ENCODE assay signal across 14 cellular contexts in the genomic region with DNA sequence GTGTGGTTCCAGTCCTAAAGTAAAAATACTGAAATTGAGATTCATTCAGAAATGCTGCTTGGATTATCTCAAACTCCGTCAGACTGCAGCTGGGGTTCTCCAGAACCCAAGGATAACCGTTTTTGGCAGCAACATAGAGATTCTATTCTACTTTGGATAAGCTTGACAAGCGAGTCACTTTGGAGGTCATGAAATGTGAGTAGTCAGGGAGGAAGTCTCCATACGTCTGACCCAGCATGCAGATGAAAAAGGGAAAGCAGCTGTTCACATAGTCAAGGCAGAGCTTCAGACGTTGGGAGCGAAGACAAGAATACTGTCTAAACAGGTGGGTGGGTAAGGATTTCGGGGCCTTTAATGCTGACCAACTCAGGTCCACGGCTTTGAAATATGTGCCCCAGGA. TPM values are rescaled to one million over a fixed set of nuclear protein-coding genes. Genes with fewer than 3 reads are reported as not detected.
DNase-seq lines count a peak whose midpoint lies in the region; ATAC-seq and TF ChIP-seq lines count a peak whose summit lies in the region.
"Had no signal": no experiment of that assay in that cellular context is flagged by ENCODE, and none has a peak within 500 bp of the region (broad histone marks: within the 10 kb centered on the region; RNA-seq: fewer than 3 reads in every experiment).

No MANE protein-coding gene starts in this region.

- peaks cover 4% of the 10 kb centered on the region for H3K36me3 Mint-ChIP-seq in activated naive CD4-positive, alpha-beta T cell treated with anti-CD3 and anti-CD28 coated beads, Interleukin-2, amount 10 ng/mL, durations not matched to agents 7 days and 5 days

- no peaks in the 10 kb centered on the region for H3K27me3 Mint-ChIP-seq in activated naive CD4-positive, alpha-beta T cell treated with anti-CD3 and anti-CD28 coated beads, Interleukin-2, amount 10 ng/mL, durations not matched to agents 7 days and 5 days

- peaks cover 4% of the 10 kb centered on the region for H3K9me3 Mint-ChIP-seq in activated naive CD4-positive, alpha-beta T cell treated with anti-CD3 and anti-CD28 coated beads, Interleukin-2, amount 10 ng/mL, durations not matched to agents 7 days and 5 days

- peaks cover 16% of the 10 kb centered on the region for H3K4me1 ChIP-seq in psoas muscle
- H3K4me1 ChIP-seq: BLaER1 treated with 17β-estradiol and CSF1 and Interleukin-3, amounts not matched to agents 10 nM and 100 nM had no signal

- H3K4me3 ChIP-seq in fibroblast of the aortic adventitia (ENCODE audit: low read depth, low read length) (no peak overlapping the region), psoas muscle (no peak overlapping the region)
- H3K4me3 ChIP-seq: BLaER1 treated with 17β-estradiol and CSF1 and Interleukin-3, amounts not matched to agents 10 nM and 100 nM; GM12878 had no signal

- peak in 3 of 4 donors; percentile 37 to 73 (median 51) for ATAC-seq in psoas muscle
- ATAC-seq in GM19035 (IDR thresholded peaks at IDR 0.05; ENCODE audit: unreplicated experiment) = no peak
- ATAC-seq: GM12878, HCT116 had no signal

- CTCF ChIA-PET in activated naive CD4-positive, alpha-beta T cell treated with anti-CD3 and anti-CD28 coated beads, Interleukin-2, amount 10 ng/mL, durations not matched to agents 7 days and 5 days (lab: Charles Lee) = no interaction called here

- intact Hi-C loops in psoas muscle (cut with DNase I) = no loop called here

- no peak overlapping the region for H3K27ac ChIP-seq in psoas muscle
- H3K27ac ChIP-seq: 22Rv1; BLaER1 treated with 17β-estradiol and CSF1 and Interleukin-3, amounts not matched to agents 10 nM and 100 nM; RWPE1 had no signal

- H3K9me3 ChIP-seq in psoas muscle = peaks cover 7% of the 10 kb centered on the region

- H3K27ac Mint-ChIP-seq in activated naive CD4-positive, alpha-beta T cell treated with anti-CD3 and anti-CD28 coated beads, Interleukin-2, amount 10 ng/mL, durations not matched to agents 7 days and 5 days = no peak overlapping the region

- H3K4me3 Mint-ChIP-seq in activated naive CD4-positive, alpha-beta T cell treated with anti-CD3 and anti-CD28 coated beads, Interleukin-2, amount 10 ng/mL, durations not matched to agents 7 days and 5 days = no peak overlapping the region

- no peaks in the 10 kb centered on the region for H3K4me1 Mint-ChIP-seq in activated naive CD4-positive, alpha-beta T cell treated with anti-CD3 and anti-CD28 coated beads, Interleukin-2, amount 10 ng/mL, durations not matched to agents 7 days and 5 days

- DNase-seq in DMS 273 (lab: John Stamatoyannopoulos, UW; ENCODE audit: unreplicated experiment) (peak; percentile 8), DMS 273 treated with DMSO at 0.1 percent for 48 hours (lab: John Stamatoyannopoulos, UW) (no peak), SHP77 treated with DMSO at 0.1 percent for 48 hours (lab: John Stamatoyannopoulos, UW) (peak; percentile 7), fibroblast of the aortic adventitia (ENCODE audit: low read depth) (peak; percentile 57), psoas muscle (no peak), NCI-H748 treated with DMSO at 0.1 percent for 48 hours (lab: John Stamatoyannopoulos, UW) (no peak)
- DNase-seq in activated naive CD4-positive, alpha-beta T cell treated with anti-CD3 and anti-CD28 coated beads, Interleukin-2, amount 10 ng/mL, durations not matched to agents 7 days and 5 days = no peak
- DNase-seq: NCI-H1436 treated with DMSO at 0.1 percent for 48 hours had no signal

- H3K27me3 ChIP-seq in psoas muscle (ENCODE audit: insufficient read depth in 3 of 3, low read length in 2 of 3) = no peaks in the 10 kb centered on the region
- H3K27me3 ChIP-seq: BLaER1 treated with 17β-estradiol and CSF1 and Interleukin-3, amounts not matched to agents 10 nM and 100 nM had no signal

- no peak for TF ChIP-seq CTCF in fibroblast of the aortic adventitia (IDR thresholded peaks at IDR 0.05; ENCODE audit: insufficient read depth, low read length)
- TF ChIP-seq CTCF in psoas muscle (IDR thresholded peaks at IDR 0.05) = no peak

- H3K36me3 ChIP-seq in psoas muscle (ENCODE audit: insufficient read depth in 1 of 2, low read depth in 1 of 2) = no peaks in the 10 kb centered on the region
- H3K36me3 ChIP-seq: BLaER1 treated with 17β-estradiol and CSF1 and Interleukin-3, amounts not matched to agents 10 nM and 100 nM had no signal

- WGBS in psoas muscle, 3 donors = 22 to 29% (median 28%) methylated on average over 8 of the region's 8 CpGs

RNA-seq across cellular contexts. Expression of a gene that starts 14.9 kb away (rescaled TPM):
- total RNA-seq in fibroblast of the aortic adventitia (ENCODE audit: low replicate concordance) (438 and 657 TPM in 2 replicates), psoas muscle (100 to 1,000 TPM in 3 of 4 donors, 10 to 100 TPM in 1; 85.7 to 137 (median 126) TPM)
- 100 to 1,000 TPM; 118 to 238 (median 129) TPM for polyA plus RNA-seq in psoas muscle

RNA-seq across cellular contexts. Expression of a gene that starts 50.4 kb away (rescaled TPM):
- total RNA-seq in fibroblast of the aortic adventitia (ENCODE audit: low replicate concordance) (16.5 and 20.3 TPM in 2 replicates), psoas muscle (10 to 100 TPM in 3 of 4 donors, 1 to 10 TPM in 1; 5.5 to 15.5 (median 11.8) TPM)
- 10 to 100 TPM in 1 of 3 donors, 1 to 10 TPM in 2; 6.6 to 11.2 (median 9.9) TPM for polyA plus RNA-seq in psoas muscle

Comparison
In these comparisons a context has a peak if more than half of its experiments do, and no peak if none do; other contexts are left out.
1. DNase-seq: peak in DMS 273 (single experiment), SHP77 treated with DMSO at 0.1 percent for 48 hours (single experiment) and fibroblast of the aortic adventitia (single experiment); none in DMS 273 treated with DMSO at 0.1 percent for 48 hours (single experiment), psoas muscle (0 of 2), NCI-H748 treated with DMSO at 0.1 percent for 48 hours (single experiment) and activated naive CD4-positive, alpha-beta T cell treated with anti-CD3 and anti-CD28 coated beads, Interleukin-2, amount 10 ng/mL, durations not matched to agents 7 days and 5 days (single experiment).